In the genomic region with DNA sequence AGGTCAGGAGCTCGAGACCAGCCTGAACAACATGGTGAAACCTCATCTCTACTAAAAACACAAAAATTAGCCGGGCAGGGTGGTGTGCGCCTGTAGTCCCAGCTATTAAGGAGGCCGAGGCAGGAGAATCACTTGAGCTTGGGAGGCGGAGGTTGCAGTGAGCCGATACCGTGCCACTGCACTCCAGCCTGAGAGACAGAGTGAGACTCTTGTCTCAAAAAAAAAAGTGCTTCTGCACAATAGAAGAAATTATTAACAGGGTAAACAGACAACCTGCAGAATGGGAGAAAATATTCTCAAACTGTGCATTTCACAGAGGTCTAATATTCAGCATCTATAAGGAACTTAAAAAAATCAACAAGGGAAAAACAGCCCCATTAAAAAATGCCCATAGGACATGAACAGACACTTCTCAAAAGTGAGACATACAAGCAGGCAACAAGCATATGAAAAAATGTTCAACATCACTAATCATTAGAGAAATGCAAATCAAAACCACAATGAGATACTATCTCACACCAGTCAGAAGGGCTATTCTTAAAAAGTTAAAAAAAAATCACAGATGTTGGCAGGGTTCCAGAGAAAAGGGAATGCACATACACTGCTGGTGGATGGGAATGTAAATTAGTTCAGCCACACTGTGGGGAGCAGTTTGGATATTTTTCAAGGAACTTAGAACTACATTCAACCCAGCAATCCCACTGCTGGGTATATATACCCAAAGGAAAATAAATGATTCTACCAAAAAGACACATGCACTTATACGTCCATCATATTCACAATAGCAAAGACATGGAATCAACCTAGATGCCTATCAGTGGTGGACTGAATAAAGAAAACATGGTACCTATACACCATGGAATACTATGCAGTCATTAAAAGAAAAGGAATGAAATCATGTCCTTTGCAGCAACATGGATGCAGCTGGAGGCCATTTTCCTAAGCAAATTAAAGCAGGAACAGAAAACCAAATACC, we compare ENCODE assay signal across 13 cellular contexts.
DNase-seq lines count a peak whose midpoint lies in the region; ATAC-seq and TF ChIP-seq lines count a peak whose summit lies in the region.
"Had no signal": no experiment of that assay in that cellular context is flagged by ENCODE, and none has a peak within 500 bp of the region (broad histone marks: within the 10 kb centered on the region; RNA-seq: fewer than 3 reads in every experiment).

No MANE protein-coding gene starts in this region.

- ATAC-seq in GM19395 (IDR thresholded peaks at IDR 0.05; ENCODE audit: unreplicated experiment) (peak; percentile 77), HG02884 (IDR thresholded peaks at IDR 0.05; ENCODE audit: unreplicated experiment) (peak; percentile 89)
- ATAC-seq: Panc1 had no signal

- peaks cover 3% of the 10 kb centered on the region for H3K36me3 Mint-ChIP-seq in activated CD4-positive, alpha-beta T cell treated with anti-CD3 and anti-CD28 coated beads, Interleukin-2, amount 10 ng/mL, durations not matched to agents 7 days and 5 days (ENCODE audit: low read depth)

- H3K9me3 ChIP-seq in A673 (ENCODE audit: low read depth, low read length, poor library complexity, severe bottlenecking), result no peaks in the 10 kb centered on the region

- H3K9me3 Mint-ChIP-seq in activated CD4-positive, alpha-beta T cell treated with anti-CD3 and anti-CD28 coated beads, Interleukin-2, amount 10 ng/mL, durations not matched to agents 7 days and 5 days, result peaks cover 3% of the 10 kb centered on the region

- no peak overlapping the region for H3K4me3 ChIP-seq in A673 (ENCODE audit: low read depth, low read length, poor library complexity, severe bottlenecking)

- H3K27me3 Mint-ChIP-seq in activated CD4-positive, alpha-beta T cell treated with anti-CD3 and anti-CD28 coated beads, Interleukin-2, amount 10 ng/mL, durations not matched to agents 7 days and 5 days, result peaks cover 2% of the 10 kb centered on the region

- CTCF ChIA-PET in A673 (lab: Charles Lee), result no interaction called here
- CTCF ChIA-PET in activated CD4-positive, alpha-beta T cell treated with anti-CD3 and anti-CD28 coated beads, Interleukin-2, amount 10 ng/mL, durations not matched to agents 7 days and 5 days (lab: Charles Lee), result no interaction called here

- BruUV-seq in A673 (replicated peaks; lab: Mats Ljungman, UMichigan), result no TSS peak

- DNase-seq in A673 (ENCODE audit: low spot score), result peak; percentile 85
- DNase-seq in NCI-H1048 (lab: John Stamatoyannopoulos, UW), result peak; percentile 29
- no peak for DNase-seq in NCI-H2029 treated with DMSO at 0.1 percent for 48 hours (lab: John Stamatoyannopoulos, UW)
- DNase-seq in NCI-H2081 (lab: John Stamatoyannopoulos, UW), result no peak
- no peak for DNase-seq in stimulated activated naive CD4-positive, alpha-beta T cell (lab: John Stamatoyannopoulos, UW)
- DNase-seq in activated CD4-positive, alpha-beta T cell treated with anti-CD3 and anti-CD28 coated beads, Interleukin-2, amount 10 ng/mL, durations not matched to agents 7 days and 5 days, result no peak
- DNase-seq: activated gamma-delta T cell, endodermal cell, NCI-H1105 treated with DMSO at 0.1 percent for 48 hours, nucleus accumbens had no signal

- H3K36me3 ChIP-seq in A673 (ENCODE audit: insufficient read depth, low read length, poor library complexity, severe bottlenecking), result no peaks in the 10 kb centered on the region

- no peak for TF ChIP-seq CTCF in A673 (conservative IDR thresholded peaks at IDR 0.05; ENCODE audit: low read depth, low read length)

- H3K27ac Mint-ChIP-seq in activated CD4-positive, alpha-beta T cell treated with anti-CD3 and anti-CD28 coated beads, Interleukin-2, amount 10 ng/mL, durations not matched to agents 7 days and 5 days, result no peak overlapping the region
- H3K27ac Mint-ChIP-seq: endodermal cell had no signal

- no peaks in the 10 kb centered on the region for H3K4me1 ChIP-seq in A673 (ENCODE audit: insufficient read depth, low read length, poor library complexity, severe bottlenecking)

- intact Hi-C loops in A673 (cut with micrococcal nuclease; ENCODE audit: unreplicated experiment), result no loop called here

- POLR2A ChIA-PET in A673 (lab: Charles Lee; ENCODE audit: low non-redundant PET), result no interaction called here
- POLR2A ChIA-PET in activated CD4-positive, alpha-beta T cell treated with anti-CD3 and anti-CD28 coated beads, Interleukin-2, amount 10 ng/mL, durations not matched to agents 7 days and 5 days (lab: Charles Lee), result no interaction called here

- no peak overlapping the region for H3K4me3 Mint-ChIP-seq in activated CD4-positive, alpha-beta T cell treated with anti-CD3 and anti-CD28 coated beads, Interleukin-2, amount 10 ng/mL, durations not matched to agents 7 days and 5 days
- H3K4me3 Mint-ChIP-seq: endodermal cell had no signal

- H3K27me3 ChIP-seq in A673 (replicated peaks; ENCODE audit: insufficient read depth, low read depth, low read length, poor library complexity), result no peaks in the 10 kb centered on the region

- no peak overlapping the region for H3K27ac ChIP-seq in A673 (ENCODE audit: low read depth, low read length, poor library complexity, severe bottlenecking)

- no peaks in the 10 kb centered on the region for H3K4me1 Mint-ChIP-seq in activated CD4-positive, alpha-beta T cell treated with anti-CD3 and anti-CD28 coated beads, Interleukin-2, amount 10 ng/mL, durations not matched to agents 7 days and 5 days
- H3K4me1 Mint-ChIP-seq: endodermal cell had no signal

Comparison
In these comparisons a context has a peak if more than half of its experiments do, and no peak if none do; other contexts are left out.
1. DNase-seq: peak in A673 (single experiment) and NCI-H1048 (single experiment); none in NCI-H2029 treated with DMSO at 0.1 percent for 48 hours (single experiment), NCI-H2081 (0 of 2), stimulated activated naive CD4-positive, alpha-beta T cell (0 of 6) and activated CD4-positive, alpha-beta T cell treated with anti-CD3 and anti-CD28 coated beads, Interleukin-2, amount 10 ng/mL, durations not matched to agents 7 days and 5 days (single experiment).